ENCODE assay signal across 8 cellular contexts in genomic region chr17:80780381-80781187, GRCh38.
DNase-seq lines count a peak whose midpoint lies in the region; ATAC-seq and TF ChIP-seq lines count a peak whose summit lies in the region.

No MANE protein-coding gene starts in this region.

- DNase-seq in BE2C (no peak), GM20000 (ENCODE audit: low spot score) (peak; percentile 83), PC-3 (no peak), putamen (ENCODE audit: low spot score) (no peak), foreskin melanocyte (no peak), NCI-H146 treated with DMSO at 0.1 percent for 48 hours (lab: John Stamatoyannopoulos, UW; ENCODE audit: unreplicated experiment) (no peak)

- CTCF ChIA-PET in PC-3 (lab: Charles Lee), result no interaction called here

- H3K36me3 ChIP-seq in BE2C (no peaks in the 10 kb centered on the region), PC-3 (ENCODE audit: low read depth, low read length) (peaks cover 4% of the 10 kb centered on the region; the same call in 1 of the 2 replicates), iPS-15b (ENCODE audit: control insufficient read depth, insufficient read depth, low read length) (no peaks in the 10 kb centered on the region)

- H3K9me3 ChIP-seq in BE2C (no peaks in the 10 kb centered on the region), PC-3 (ENCODE audit: low read length) (no peaks in the 10 kb centered on the region), iPS-15b (ENCODE audit: control insufficient read depth, insufficient read depth, low read length) (no peaks in the 10 kb centered on the region)

- H3K4me1 ChIP-seq in BE2C (peaks cover 32% of the 10 kb centered on the region), PC-3 (ENCODE audit: insufficient read depth, low read length) (peaks cover 8% of the 10 kb centered on the region), iPS-15b (ENCODE audit: control insufficient read depth, insufficient read depth, low read length) (peaks cover 12% of the 10 kb centered on the region)

- BruUV-seq in PC-3 (replicated peaks; lab: Mats Ljungman, UMichigan), result no TSS peak

- H3K9ac ChIP-seq in PC-3 (ENCODE audit: low read length) (no peak overlapping the region; the same call in 1 of the 2 replicates), iPS-15b (ENCODE audit: low read depth, low read length) (peak overlapping the region; percentile 18)

- H2AFZ ChIP-seq in PC-3 (ENCODE audit: low read length), result no peak overlapping the region

- H3K4me3 ChIP-seq in BE2C (ENCODE audit: low read depth, low read length) (peak overlapping the region; percentile 43), PC-3 (ENCODE audit: low read length) (no peak overlapping the region), iPS-15b (ENCODE audit: low read depth, low read length) (no peak overlapping the region)

- H3K9me2 ChIP-seq in PC-3 (replicated peaks; ENCODE audit: low read length), result no peaks in the 10 kb centered on the region

- ATAC-seq in PC-3, result no peak
- no peak for ATAC-seq in HG03159 (IDR thresholded peaks at IDR 0.05; ENCODE audit: unreplicated experiment)

- H3K4me2 ChIP-seq in PC-3 (ENCODE audit: low read length), result no peak overlapping the region

- H4K20me1 ChIP-seq in PC-3 (ENCODE audit: low read length), result no peaks in the 10 kb centered on the region

- no peak for TF ChIP-seq CTCF in BE2C (IDR thresholded peaks at IDR 0.05; ENCODE audit: low read depth, low read length)
- TF ChIP-seq CTCF in GM20000 (IDR thresholded peaks at IDR 0.05; ENCODE audit: extremely low read depth, missing control alignments), result no peak
- no peak for TF ChIP-seq CTCF in PC-3 (conservative IDR thresholded peaks at IDR 0.05; ENCODE audit: low read depth, low read length)

- H3K79me2 ChIP-seq in PC-3 (ENCODE audit: low read length), result no peaks in the 10 kb centered on the region

- POLR2A ChIA-PET in PC-3 (lab: Charles Lee; ENCODE audit: unreplicated experiment), result no interaction called here

- peak overlapping the region; percentile 11; the same call in 1 of the 2 replicates for H3K27ac ChIP-seq in PC-3 (ENCODE audit: low read length)

- intact Hi-C loops in PC-3 (cut with micrococcal nuclease), result no loop called here

- no peaks in the 10 kb centered on the region for H3K27me3 ChIP-seq in BE2C
- no peaks in the 10 kb centered on the region for H3K27me3 ChIP-seq in PC-3 (ENCODE audit: low read length)
- H3K27me3 ChIP-seq in iPS-15b (ENCODE audit: control insufficient read depth, insufficient read depth, low read length), result no peaks in the 10 kb centered on the region

- no peaks in the 10 kb centered on the region for H3F3A ChIP-seq in PC-3 (ENCODE audit: low read length, unreplicated experiment)
